In genomic region chr13:98223741-98224140, GRCh38 we compare ENCODE assay signal across 18 cellular contexts. TPM values are rescaled to one million over a fixed set of nuclear protein-coding genes. Genes with fewer than 3 reads are reported as not detected.
DNase-seq lines count a peak whose midpoint lies in the region; ATAC-seq, FAIRE-seq and TF ChIP-seq lines count a peak whose summit lies in the region.
"Had no signal": no experiment of that assay in that cellular context is flagged by ENCODE, and none has a peak within 500 bp of the region (broad histone marks: within the 10 kb centered on the region; RNA-seq: fewer than 3 reads in every experiment).

No MANE protein-coding gene starts in this region.

- H3K27ac Mint-ChIP-seq in nephron: peak overlapping the region; percentile 78 to 99 (median 96)
- H3K27ac Mint-ChIP-seq: CD4-positive, alpha-beta memory T cell had no signal

- no peak overlapping the region for H3K4me3 Mint-ChIP-seq in nephron
- H3K4me3 Mint-ChIP-seq: CD4-positive, alpha-beta memory T cell had no signal

- H3K9me3 ChIP-seq in HEK293 (ENCODE audit: control insufficient read depth, insufficient read depth, low read depth, low read length): no peaks in the 10 kb centered on the region

- POLR2A ChIA-PET in HEK293 (lab: Yijun Ruan, JAX): no interaction called here

- CTCF ChIA-PET in HEK293 (lab: Yijun Ruan, JAX): no interaction called here

- no peak overlapping the region for H3K4me3 ChIP-seq in HEK293 (ENCODE audit: low read depth, low read length)
- H3K4me3 ChIP-seq: SJCRH30 had no signal

- H3K36me3 Mint-ChIP-seq in nephron (ENCODE audit: low read depth): peaks cover 42% of the 10 kb centered on the region
- H3K36me3 Mint-ChIP-seq: CD4-positive, alpha-beta memory T cell had no signal

- H3K4me1 ChIP-seq in HEK293 (ENCODE audit: control insufficient read depth, insufficient read depth, low read length): peaks cover 13% of the 10 kb centered on the region

- H3K27me3 Mint-ChIP-seq in nephron (ENCODE audit: low read depth): no peaks in the 10 kb centered on the region

- FAIRE-seq in HTR-8/SVneo (lab: Jason Lieb, UNC): no peak
- FAIRE-seq: A204.1 had no signal

- H3K9me3 Mint-ChIP-seq in nephron: peaks cover 16% of the 10 kb centered on the region
- H3K9me3 Mint-ChIP-seq: CD4-positive, alpha-beta memory T cell had no signal

- peaks cover 60% of the 10 kb centered on the region for H3K4me1 Mint-ChIP-seq in nephron
- H3K4me1 Mint-ChIP-seq: CD4-positive, alpha-beta memory T cell had no signal

- peak overlapping the region; percentile 78 for H3K27ac ChIP-seq in C4-2B
- H3K27ac ChIP-seq in HEK293 (ENCODE audit: extremely low read depth, low read depth, low read length): no peak overlapping the region
- H3K27ac ChIP-seq: SJCRH30 had no signal

- H3K36me3 ChIP-seq in HEK293 (ENCODE audit: control insufficient read depth in 2 of 2, insufficient read depth in 1 of 2, low read length in 2 of 2): peaks cover 0 to 2% of the 10 kb centered on the region in 2 experiments; a peak in 1 of 3 replicates
- H3K36me3 ChIP-seq: SJCRH30 had no signal

- TF ChIP-seq CTCF in C4-2B (conservative IDR thresholded peaks at IDR 0.05) (no peak), HEK293 (tag by site-specific recombination; IDR thresholded peaks at IDR 0.05) (no peak), nephron (IDR thresholded peaks at IDR 0.05; ENCODE audit: unreplicated experiment in 3 of 3) (no peak)

- ATAC-seq in GM21423 (IDR thresholded peaks at IDR 0.05; ENCODE audit: unreplicated experiment) (no peak), GM19455 (IDR thresholded peaks at IDR 0.05; ENCODE audit: unreplicated experiment) (no peak)
- ATAC-seq: Panc1 had no signal

- peak; percentile 28 to 45 for DNase-seq in dermis microvascular lymphatic vessel endothelial cell (ENCODE audit: low read depth in 2 of 2)
- no peak for DNase-seq in activated CD4-positive, alpha-beta T cell treated with anti-CD3 and anti-CD28 coated beads for 4 hours
- DNase-seq in HTR-8/SVneo (ENCODE audit: insufficient read length, low spot score): no peak
- DNase-seq: Calu3; CD4-positive, alpha-beta memory T cell; DMS53; H7; NCI-H187 treated with DMSO at 0.1 percent for 48 hours; NCI-H2171; SJCRH30 had no signal

TF ChIP-seq in HEK293, 187 proteins besides CTCF, POLR2A, EP300 and RAD21:
- TF ChIP-seq FEZF1 (tag by site-specific recombination; IDR thresholded peaks at IDR 0.05): peak; percentile 9; the same call in 1 of the 2 replicates
- peak; percentile 30; the same call in 1 of the 2 replicates for TF ChIP-seq PRDM6 (tag by site-specific recombination; IDR thresholded peaks at IDR 0.05)
- TF ChIP-seq ZNF544 (tag by site-specific recombination; IDR thresholded peaks at IDR 0.05): no peak
- TF ChIP-seq ZNF140 (tag by site-specific recombination; IDR thresholded peaks at IDR 0.05): no peak
- no peak for TF ChIP-seq ZNF830 (tag by site-specific recombination; IDR thresholded peaks at IDR 0.05; ENCODE audit: low read depth)
- no peak for TF ChIP-seq ZNF37A (tag by site-specific recombination; IDR thresholded peaks at IDR 0.05)

RNA-seq across cellular contexts. Expression of gene RNF113B, which starts 46.7 kb away (rescaled TPM):
- total RNA-seq in dermis microvascular lymphatic vessel endothelial cell: not detected in 2 replicates
- total RNA-seq: Calu3; CD4-positive, alpha-beta memory T cell; H7; LHCN-M2; SJCRH30 had no signal

Comparison
In these comparisons a context has a peak if more than half of its experiments do, and no peak if none do; other contexts are left out.
1. DNase-seq: peak in dermis microvascular lymphatic vessel endothelial cell (2 of 2); none in activated CD4-positive, alpha-beta T cell treated with anti-CD3 and anti-CD28 coated beads for 4 hours (0 of 2) and HTR-8/SVneo (single experiment).